In genomic region chr4:1675802-1676137, GRCh38 we compare ENCODE assay signal across 32 cellular contexts. TPM values are rescaled to one million over a fixed set of nuclear protein-coding genes. Genes with fewer than 3 reads are reported as not detected.
"Had no signal": no experiment of that assay in that cellular context is flagged by ENCODE, and none has a peak within 500 bp of the region (broad histone marks: within the 10 kb centered on the region; RNA-seq: fewer than 3 reads in every experiment).

No MANE protein-coding gene starts in this region.

- H3K27ac ChIP-seq: ascending aorta, cardiac muscle cell, WERI-Rb-1 had no signal

- H3K4me3 ChIP-seq: ascending aorta, cardiac muscle cell had no signal

- FAIRE-seq: bronchial epithelial cell, TTC549 had no signal

- DNase-seq: activated CD4-positive, alpha-beta memory T cell treated with anti-CD3 and anti-CD28 coated beads, Interleukin-2, amount 10 ng/mL, durations not matched to agents 7 days and 5 days; activated CD4-positive, alpha-beta T cell treated with anti-CD3 and anti-CD28 coated beads for 1 hour; activated CD4-positive, alpha-beta T cell treated with anti-CD3 and anti-CD28 coated beads for 36 hours; activated CD4-positive, alpha-beta T cell treated with anti-CD3 and anti-CD28 coated beads for 48 hours; activated CD4-positive, alpha-beta T cell treated with anti-CD3 and anti-CD28 coated beads, Interleukin-2, amount 10 ng/mL, durations not matched to agents 7 days and 5 days; activated CD4-positive, alpha-beta T cell treated with anti-CD3 and anti-CD28 coated beads, Interleukin-2, amount 50 U/mL, for 48 hours; activated CD4-positive, CD25-positive, alpha-beta regulatory T cell; activated CD8-positive, alpha-beta memory T cell treated with anti-CD3 and anti-CD28 coated beads for 24 hours; activated CD8-positive, alpha-beta memory T cell treated with anti-CD3 and anti-CD28 coated beads, Interleukin-2, amount 10 ng/mL, durations not matched to agents 7 days and 5 days; activated CD8-positive, alpha-beta memory T cell treated with anti-CD3 and anti-CD28 coated beads, Interleukin-2, amount 50 U/mL, for 48 hours; activated CD8-positive, alpha-beta T cell treated with anti-CD3 and anti-CD28 coated beads, Interleukin-2, amount 10 ng/mL, durations not matched to agents 7 days and 5 days; activated effector memory CD4-positive, alpha-beta T cell treated with Interleukin-2 at 50 U/mL for 16 hours; activated gamma-delta T cell; activated naive CD4-positive, alpha-beta T cell treated with anti-CD3 and anti-CD28 coated beads, Interleukin-2, amount 10 ng/mL, durations not matched to agents 7 days and 5 days; activated naive CD4-positive, alpha-beta T cell treated with Interleukin-2 at 50 U/mL for 16 hours; activated naive CD8-positive, alpha-beta T cell treated with anti-CD3 and anti-CD28 coated beads, Interleukin-2, amount 10 ng/mL, durations not matched to agents 7 days and 5 days; activated naive CD8-positive, alpha-beta T cell treated with anti-CD3 and anti-CD28 coated beads, Interleukin-2, amount 50 U/mL, for 24 hours; activated T-cell treated with anti-CD3 and anti-CD28 coated beads, Interleukin-2, amount 50 U/mL, for 24 hours; activated T-cell treated with anti-CD3 and anti-CD28 coated beads, Interleukin-2, amount 50 U/mL, for 48 hours; amygdala; anterior cingulate cortex; caudate nucleus; cerebellar nuclear complex; T-helper 1 cell; T-helper 2 cell; T-helper 9 cell; WERI-Rb-1 had no signal

- H3K4me1 ChIP-seq: ascending aorta had no signal

- H3K9me3 ChIP-seq: ascending aorta had no signal

- ATAC-seq: activated CD4-positive, alpha-beta T cell treated with anti-CD3 and anti-CD28 coated beads for 36 hours; activated CD4-positive, CD25-positive, alpha-beta regulatory T cell treated with anti-CD3 and anti-CD28 coated beads, Interleukin-2, amount 50 U/mL, for 24 hours; activated CD8-positive, alpha-beta memory T cell treated with anti-CD3 and anti-CD28 coated beads, Interleukin-2, amount 10 ng/mL, durations not matched to agents 7 days and 5 days; activated CD8-positive, alpha-beta T cell treated with anti-CD3 and anti-CD28 coated beads, Interleukin-2, amount 10 ng/mL, durations not matched to agents 7 days and 5 days; activated naive CD8-positive, alpha-beta T cell treated with anti-CD3 and anti-CD28 coated beads, Interleukin-2, amount 50 U/mL, for 24 hours had no signal

- H3K27me3 ChIP-seq: ascending aorta, cardiac muscle cell had no signal

- H3K36me3 ChIP-seq: ascending aorta, cardiac muscle cell had no signal

RNA-seq across cellular contexts. Expression of gene FAM53A, which starts 8.3 kb away (rescaled TPM):
- total RNA-seq: ascending aorta had no signal
